ENCODE assay signal across 8 cellular contexts in genomic region chr17:36072431-36073121, GRCh38. TPM values are rescaled to one million over a fixed set of nuclear protein-coding genes. Genes with fewer than 3 reads are reported as not detected.
A peak's percentile ranks its signal among the peaks of the same experiment; 100 is the strongest.
DNase-seq lines count a peak whose midpoint lies in the region; ATAC-seq, FAIRE-seq and TF ChIP-seq lines count a peak whose summit lies in the region.

No MANE protein-coding gene starts in this region.

- H3K27ac Mint-ChIP-seq in naive thymus-derived CD4-positive, alpha-beta T cell = no peak overlapping the region

- TF ChIP-seq CTCF in A673 (conservative IDR thresholded peaks at IDR 0.05; ENCODE audit: low read depth, low read length) = peak; percentile 63
- TF ChIP-seq CTCF in H1 (IDR thresholded peaks at IDR 0.05; ENCODE audit: control extremely low read depth in 1 of 3, insufficient read depth in 1 of 3, low read depth in 1 of 3, low read length in 3 of 3) = peak; percentile 72 to 81 (median 79)
- TF ChIP-seq CTCF in thyroid gland (IDR thresholded peaks at IDR 0.05) = peak in 4 of 6 experiments; percentile 33 to 60 (median 41)

- H3K4me3 ChIP-seq in A673 (ENCODE audit: low read depth, low read length, poor library complexity, severe bottlenecking) (no peak overlapping the region), H1 (ENCODE audit: extremely low read depth in 1 of 4, insufficient read depth in 2 of 4, low read depth in 3 of 4, low read length in 4 of 4) (no peak overlapping the region), thyroid gland (replicated peaks in 1 of 3) (no peak overlapping the region)
- H3K4me3 ChIP-seq in naive thymus-derived CD4-positive, alpha-beta T cell (ENCODE audit: low read length) = no peak overlapping the region

- ATAC-seq in naive thymus-derived CD4-positive, alpha-beta T cell = peak; percentile 84
- ATAC-seq in GM19328 (IDR thresholded peaks at IDR 0.05; ENCODE audit: unreplicated experiment) = no peak

- no peak overlapping the region for H2BK12ac ChIP-seq in H1 (ENCODE audit: low read depth, low read length)

- H3K36me3 Mint-ChIP-seq in naive thymus-derived CD4-positive, alpha-beta T cell = no peaks in the 10 kb centered on the region

- H3K79me1 ChIP-seq in H1 (ENCODE audit: low read depth, low read length) = no peaks in the 10 kb centered on the region

- no TSS peak for BruUV-seq in A673 (replicated peaks; lab: Mats Ljungman, UMichigan)

- H3K27ac ChIP-seq in A673 (ENCODE audit: low read depth, low read length, poor library complexity, severe bottlenecking) (no peak overlapping the region), H1 (ENCODE audit: low read depth, low read length) (no peak overlapping the region), thyroid gland (no peak overlapping the region)
- no peak overlapping the region for H3K27ac ChIP-seq in naive thymus-derived CD4-positive, alpha-beta T cell (ENCODE audit: low read depth, low read length)

- H3K56ac ChIP-seq in H1 (replicated peaks; ENCODE audit: insufficient read length, low read depth, low read length) = no peak overlapping the region

- no peak for TF ChIP-seq POLR2A in GM12891 (IDR thresholded peaks at IDR 0.05; ENCODE audit: low read depth, low read length)
- TF ChIP-seq POLR2A in H1 (IDR thresholded peaks at IDR 0.05; ENCODE audit: control extremely low read depth in 1 of 2, low read depth in 2 of 2, low read length in 2 of 2) = no peak
- no peak for TF ChIP-seq POLR2A in thyroid gland (IDR thresholded peaks at IDR 0.05)

- H3K27me3 ChIP-seq in A673 (replicated peaks; ENCODE audit: insufficient read depth, low read depth, low read length, poor library complexity) (no peaks in the 10 kb centered on the region), H1 (replicated peaks in 1 of 4; ENCODE audit: control insufficient read depth in 3 of 4, extremely low read depth in 1 of 4, insufficient read depth in 3 of 4, low read length in 3 of 4) (no peaks in the 10 kb centered on the region), thyroid gland (no peaks in the 10 kb centered on the region)
- H3K27me3 ChIP-seq in naive thymus-derived CD4-positive, alpha-beta T cell (ENCODE audit: control insufficient read depth in 2 of 2, insufficient read depth in 2 of 2, low read length in 2 of 2) = no peaks in the 10 kb centered on the region

- H2BK20ac ChIP-seq in H1 (ENCODE audit: low read length) = no peak overlapping the region

- TF ChIP-seq EP300 in H1 (IDR thresholded peaks at IDR 0.05; ENCODE audit: borderline replicate concordance in 1 of 2, low read depth in 2 of 2, low read length in 2 of 2) = no peak

- no peak overlapping the region for H3K18ac ChIP-seq in H1 (ENCODE audit: extremely low read depth, low read length)

- no peak overlapping the region for H2BK15ac ChIP-seq in H1 (ENCODE audit: low read length)

- peak; percentile 65 to 70 for TF ChIP-seq RAD21 in H1 (IDR thresholded peaks at IDR 0.05 in 1 of 2, conservative IDR thresholded peaks at IDR 0.05 in 1 of 2; ENCODE audit: low read depth in 2 of 2, low read length in 2 of 2)

- intact Hi-C loops in A673 (cut with micrococcal nuclease; ENCODE audit: unreplicated experiment) = loop anchor here (10.0 kb wide), 1 partner anchor 108 kb away; no protein-coding TSS in a partner anchor
- intact Hi-C loops in naive thymus-derived CD4-positive, alpha-beta T cell (cut with micrococcal nuclease) = loop anchor here (1.0 to 2.0 kb wide), 3 partner anchors 103 to 223 kb away; no protein-coding TSS in a partner anchor
- intact Hi-C loops in thyroid gland (cut with DNase I) = loop anchor here (5.0 kb wide), 1 partner anchor 100 kb away; no protein-coding TSS in a partner anchor

- H4K20me1 ChIP-seq in H1 (replicated peaks in 1 of 2; ENCODE audit: control insufficient read depth in 1 of 2, insufficient read depth in 2 of 2, low read length in 2 of 2) = no peaks in the 10 kb centered on the region

- no peak overlapping the region for H3K14ac ChIP-seq in H1 (ENCODE audit: insufficient read length)

- WGBS in H1 (ENCODE audit: extremely low coverage in 1 of 2, insufficient coverage in 1 of 2, insufficient read length in 1 of 2, insufficient replicate concordance in 2 of 2, low coverage in 1 of 2, low lambda C conversion rate in 2 of 2, missing lambda C conversion rate in 1 of 2), 2 experiments = 51% methylated on average over 12 of the region's 12 CpGs; no CpG with 5 or more reads in 1 of the 2 experiments
- WGBS in thyroid gland, 2 donors = 35 to 36% methylated on average over 12 of the region's 12 CpGs

- H3K36me3 ChIP-seq in A673 (ENCODE audit: insufficient read depth, low read length, poor library complexity, severe bottlenecking) (no peaks in the 10 kb centered on the region), H1 (ENCODE audit: control insufficient read depth in 2 of 4, insufficient read depth in 4 of 4, low read length in 3 of 4) (no peaks in the 10 kb centered on the region), thyroid gland (no peaks in the 10 kb centered on the region)
- H3K36me3 ChIP-seq in naive thymus-derived CD4-positive, alpha-beta T cell (ENCODE audit: control insufficient read depth in 2 of 3, insufficient read depth in 3 of 3, low read length in 3 of 3) = no peaks in the 10 kb centered on the region

- H3K4me1 Mint-ChIP-seq in naive thymus-derived CD4-positive, alpha-beta T cell = peaks cover 0 to 9% (median 3%) of the 10 kb centered on the region in 7 donors

- H3K9ac ChIP-seq in H1 (replicated peaks in 1 of 4; ENCODE audit: extremely low read depth in 1 of 4, low read depth in 3 of 4, low read length in 3 of 4) = no peak overlapping the region

- no peak overlapping the region for H2BK120ac ChIP-seq in H1 (replicated peaks; ENCODE audit: low read depth, low read length)

- H3K4me1 ChIP-seq in A673 (ENCODE audit: insufficient read depth, low read length, poor library complexity, severe bottlenecking) (no peaks in the 10 kb centered on the region), H1 (replicated peaks in 1 of 4; ENCODE audit: control insufficient read depth in 3 of 4, insufficient read depth in 4 of 4, low read length in 3 of 4) (no peaks in the 10 kb centered on the region), thyroid gland (no peaks in the 10 kb centered on the region)
- H3K4me1 ChIP-seq in naive thymus-derived CD4-positive, alpha-beta T cell (ENCODE audit: control insufficient read depth in 2 of 2, insufficient read depth in 2 of 2, low read length in 2 of 2) = peaks cover 0 to 9% of the 10 kb centered on the region in 2 donors

- H3K23ac ChIP-seq in H1 (ENCODE audit: insufficient read length) = no peak overlapping the region

- no peak overlapping the region for H4K5ac ChIP-seq in H1 (ENCODE audit: insufficient read length, low read depth, low read length)

- H2AK5ac ChIP-seq in H1 (ENCODE audit: low read depth, low read length) = no peak overlapping the region

- H3K4ac ChIP-seq in H1 (replicated peaks; ENCODE audit: insufficient read length, low read depth, low read length) = no peak overlapping the region

- H3K79me2 ChIP-seq in H1 (ENCODE audit: control insufficient read depth in 1 of 2, insufficient read depth in 2 of 2, low read length in 2 of 2) = no peaks in the 10 kb centered on the region

- POLR2A ChIA-PET in A673 (lab: Charles Lee; ENCODE audit: low non-redundant PET) (no interaction called here), H1 (lab: Charles Lee; ENCODE audit: partially characterized antibody) (no interaction called here)
- POLR2A ChIA-PET in naive thymus-derived CD4-positive, alpha-beta T cell (lab: Charles Lee) = no interaction called here

- DNase-seq in A673 (ENCODE audit: low spot score) (peak; percentile 38), GM12891 (ENCODE audit: insufficient read length, low spot score) (peak; percentile 35), LoVo (ENCODE audit: low spot score) (peak; percentile 28), H1 (ENCODE audit: low read depth in 1 of 2, low spot score in 2 of 2) (peak; percentile 27 to 88), thyroid gland (peak; percentile 30 to 44)
- peak; percentile 33 for DNase-seq in activated CD4-positive, alpha-beta T cell treated with anti-CD3 and anti-CD28 coated beads, Interleukin-2, amount 50 U/mL, for 4 hours
- DNase-seq in naive thymus-derived CD4-positive, alpha-beta T cell = peak in 5 of 9 donors; percentile 12 to 76 (median 21)

- no peak overlapping the region for H2BK5ac ChIP-seq in H1 (ENCODE audit: low read depth, low read length)

- H4K8ac ChIP-seq in H1 (ENCODE audit: extremely low read depth, insufficient read depth, low read length) = no peak overlapping the region

- peaks cover 0 to 22% (median 4%) of the 10 kb centered on the region in 5 donors for H3K27me3 Mint-ChIP-seq in naive thymus-derived CD4-positive, alpha-beta T cell

- H3K9me3 ChIP-seq in A673 (ENCODE audit: low read depth, low read length, poor library complexity, severe bottlenecking) = no peaks in the 10 kb centered on the region
- H3K9me3 ChIP-seq in H1 (ENCODE audit: insufficient read depth in 2 of 2, low read depth in 1 of 2, low read length in 1 of 2) = no peaks in the 10 kb centered on the region
- H3K9me3 ChIP-seq in naive thymus-derived CD4-positive, alpha-beta T cell (ENCODE audit: control insufficient read depth in 2 of 3, low read length in 3 of 3) = no peaks in the 10 kb centered on the region
- no peaks in the 10 kb centered on the region for H3K9me3 ChIP-seq in thyroid gland

- peaks cover 0 to 4% (median 0%) of the 10 kb centered on the region in 11 donors for H3K9me3 Mint-ChIP-seq in naive thymus-derived CD4-positive, alpha-beta T cell

- no peak for FAIRE-seq in GM12891 (lab: Jason Lieb, UNC)
- FAIRE-seq in H1 (lab: Jason Lieb, UNC) = no peak

- no peak overlapping the region for H2AFZ ChIP-seq in H1 (ENCODE audit: low read length)

- H3K23me2 ChIP-seq in H1 (ENCODE audit: low read depth, low read length) = no peaks in the 10 kb centered on the region

- peak overlapping the region in 1 of 10 donors; percentile 9 for H3K4me3 Mint-ChIP-seq in naive thymus-derived CD4-positive, alpha-beta T cell

- no peak overlapping the region for H3K4me2 ChIP-seq in H1 (ENCODE audit: insufficient read depth in 1 of 2, low read depth in 2 of 2, low read length in 2 of 2)

- no peak overlapping the region for H4K91ac ChIP-seq in H1 (replicated peaks; ENCODE audit: insufficient read length, low read length)

- CTCF ChIA-PET in A673 (lab: Charles Lee) (interaction anchor here (0.6 to 2.2 kb wide), 4 partner anchors 9 to 103 kb away, joined by 3 to 13 read pairs (median 6); no protein-coding TSS in a partner anchor), H1 (lab: Charles Lee; ENCODE audit: partially characterized antibody) (interaction anchor here (0.8 to 5.2 kb wide), 20 partner anchors 9 to 232 kb away, joined by 3 to 33 read pairs (median 4); partner anchors contain the start of genes CCL15, CCL16 and CCL18)
- CTCF ChIA-PET in naive thymus-derived CD4-positive, alpha-beta T cell (lab: Charles Lee) = interaction anchor here (0.9 to 1.5 kb wide), 2 partner anchors 17 to 309 kb away, joined by 3 read pairs; no protein-coding TSS in a partner anchor

RNA-seq across cellular contexts. Expression of gene CCL18, which starts 8.5 kb away (rescaled TPM):
- total RNA-seq in A673 (2021) = not detected in 2 replicates
- not detected for polyA plus RNA-seq in GM12891 (2012; ENCODE audit: low read depth, missing spikeins)
- total RNA-seq in H1 (2021; fragmentation: NEBNext Ultra II Directional; extraction: Animal tissue kit (Norgen Biotek cat#: 25700)) = not detected in 2 replicates
- not detected in 2 replicates for polyA plus RNA-seq in H1 (2011; rRNA removed)
- polyA plus RNA-seq in H1 (2011; cell fraction: cytosol; rRNA removed) = not detected
- polyA plus RNA-seq in H1 (2011; cell fraction: nucleus; rRNA removed) = not detected
- polyA plus RNA-seq in H1 (2012, experiment 1 of 2) = not detected in 4 replicates
- not detected for polyA plus RNA-seq in H1 (2012, experiment 2 of 2)
- not detected for polyA plus RNA-seq in H1 (2013, experiment 1 of 2)
- not detected for polyA plus RNA-seq in H1 (2013, experiment 2 of 2)
- not detected in 2 replicates for polyA minus RNA-seq in H1 (2011; rRNA and poly(A)+ RNA removed)
- not detected for polyA minus RNA-seq in H1 (2011; cell fraction: cytosol; rRNA and poly(A)+ RNA removed)
- not detected for polyA minus RNA-seq in H1 (2011; cell fraction: nucleus; rRNA and poly(A)+ RNA removed)
- total RNA-seq in naive thymus-derived CD4-positive, alpha-beta T cell = not detected
- polyA plus RNA-seq in naive thymus-derived CD4-positive, alpha-beta T cell = not detected
- 1 to 10 TPM in 2 of 4 donors, under 1 TPM in 1, not detected in 1; 0.89 to 4.7 (median 2.5) TPM for total RNA-seq in thyroid gland

RNA-seq across cellular contexts. Expression of gene CCL3, which starts 17.4 kb away (rescaled TPM):
- total RNA-seq in A673 (2021) (not detected in 2 replicates), thyroid gland (1 to 10 TPM in 2 of 4 donors, not detected in 2; 1.7 to 3.9 TPM)
- 316 TPM for polyA plus RNA-seq in GM12891 (2012; ENCODE audit: low read depth, missing spikeins)
- total RNA-seq in H1 (2021; fragmentation: NEBNext Ultra II Directional; extraction: Animal tissue kit (Norgen Biotek cat#: 25700)) = not detected in 2 replicates
- polyA plus RNA-seq in H1 (2011; rRNA removed) = not detected in 2 replicates
- not detected for polyA plus RNA-seq in H1 (2011; cell fraction: cytosol; rRNA removed)
- 0.07 TPM for polyA plus RNA-seq in H1 (2011; cell fraction: nucleus; rRNA removed)
- polyA plus RNA-seq in H1 (2012, experiment 1 of 2) = not detected in 4 replicates
- not detected for polyA plus RNA-seq in H1 (2012, experiment 2 of 2)
- not detected for polyA plus RNA-seq in H1 (2013, experiment 1 of 2)
- not detected for polyA plus RNA-seq in H1 (2013, experiment 2 of 2)
- not detected in 2 replicates for polyA minus RNA-seq in H1 (2011; rRNA and poly(A)+ RNA removed)
- polyA minus RNA-seq in H1 (2011; cell fraction: cytosol; rRNA and poly(A)+ RNA removed) = not detected
- polyA minus RNA-seq in H1 (2011; cell fraction: nucleus; rRNA and poly(A)+ RNA removed) = not detected
- 10 to 100 TPM in 3 of 5 experiments, 1 to 10 TPM in 2; 1.6 to 72.5 (median 44.0) TPM for total RNA-seq in naive thymus-derived CD4-positive, alpha-beta T cell
- not detected for polyA plus RNA-seq in naive thymus-derived CD4-positive, alpha-beta T cell

RNA-seq across cellular contexts. Expression of gene CCL4, which starts 31.1 kb away (rescaled TPM):
- not detected in 2 replicates for total RNA-seq in A673 (2021)
- 29.7 TPM for polyA plus RNA-seq in GM12891 (2012; ENCODE audit: low read depth, missing spikeins)
- total RNA-seq in H1 (2021; fragmentation: NEBNext Ultra II Directional; extraction: Animal tissue kit (Norgen Biotek cat#: 25700)) = not detected in 2 replicates
- polyA plus RNA-seq in H1 (2011; rRNA removed) = not detected in 2 replicates
- polyA plus RNA-seq in H1 (2011; cell fraction: cytosol; rRNA removed) = not detected
- not detected for polyA plus RNA-seq in H1 (2011; cell fraction: nucleus; rRNA removed)
- polyA plus RNA-seq in H1 (2012, experiment 1 of 2) = not detected in 4 replicates
- not detected for polyA plus RNA-seq in H1 (2012, experiment 2 of 2)
- polyA plus RNA-seq in H1 (2013, experiment 1 of 2) = not detected
- not detected for polyA plus RNA-seq in H1 (2013, experiment 2 of 2)
- polyA minus RNA-seq in H1 (2011; rRNA and poly(A)+ RNA removed) = not detected in 2 replicates
- polyA minus RNA-seq in H1 (2011; cell fraction: cytosol; rRNA and poly(A)+ RNA removed) = not detected
- polyA minus RNA-seq in H1 (2011; cell fraction: nucleus; rRNA and poly(A)+ RNA removed) = not detected
- total RNA-seq in naive thymus-derived CD4-positive, alpha-beta T cell = 10 to 100 TPM in 3 of 5 experiments, 1 to 10 TPM in 2; 1.6 to 35.6 (median 12.8) TPM
- polyA plus RNA-seq in naive thymus-derived CD4-positive, alpha-beta T cell = under 1 TPM; 0.74 to 0.96 TPM
- 1 to 10 TPM in 2 of 4 donors, under 1 TPM in 1, not detected in 1; 0.78 to 4.3 (median 2.7) TPM for total RNA-seq in thyroid gland

RNA-seq across cellular contexts. Expression of gene CCL23, which starts 54.8 kb away (rescaled TPM):
- total RNA-seq in A673 (2021) (not detected in 2 replicates), thyroid gland (1 to 10 TPM in 2 of 4 donors, not detected in 2; 2.7 to 3.8 TPM)
- polyA plus RNA-seq in GM12891 (2012; ENCODE audit: low read depth, missing spikeins) = not detected
- not detected in 2 replicates for total RNA-seq in H1 (2021; fragmentation: NEBNext Ultra II Directional; extraction: Animal tissue kit (Norgen Biotek cat#: 25700))
- not detected in 2 replicates for polyA plus RNA-seq in H1 (2011; rRNA removed)
- not detected for polyA plus RNA-seq in H1 (2011; cell fraction: cytosol; rRNA removed)
- not detected for polyA plus RNA-seq in H1 (2011; cell fraction: nucleus; rRNA removed)
- not detected in 4 replicates for polyA plus RNA-seq in H1 (2012, experiment 1 of 2)
- not detected for polyA plus RNA-seq in H1 (2012, experiment 2 of 2)
- not detected for polyA plus RNA-seq in H1 (2013, experiment 1 of 2)
- polyA plus RNA-seq in H1 (2013, experiment 2 of 2) = not detected
- polyA minus RNA-seq in H1 (2011; rRNA and poly(A)+ RNA removed) = not detected in 2 replicates
- polyA minus RNA-seq in H1 (2011; cell fraction: cytosol; rRNA and poly(A)+ RNA removed) = not detected
- polyA minus RNA-seq in H1 (2011; cell fraction: nucleus; rRNA and poly(A)+ RNA removed) = not detected
- total RNA-seq in naive thymus-derived CD4-positive, alpha-beta T cell = not detected
- polyA plus RNA-seq in naive thymus-derived CD4-positive, alpha-beta T cell = not detected
